Comparison of ENCODE assay signal across 18 cellular contexts in genomic region chr13:43196750-43197149, GRCh38.
A peak's percentile ranks its signal among the peaks of the same experiment; 100 is the strongest.
DNase-seq lines count a peak whose midpoint lies in the region; TF ChIP-seq lines count a peak whose summit lies in the region.
"Had no signal": no experiment of that assay in that cellular context is flagged by ENCODE, and none has a peak within 500 bp of the region (broad histone marks: within the 10 kb centered on the region; RNA-seq: fewer than 3 reads in every experiment).

No MANE protein-coding gene starts in this region.

- no peak overlapping the region for H3K23ac ChIP-seq in mesenchymal stem cell (ENCODE audit: low read length in 2 of 2)

- in situ Hi-C loops in G401 (cut with HindIII; ENCODE audit: low sequenced_read_pairs), result no loop called here

- H3K79me1 ChIP-seq in mesenchymal stem cell (replicated peaks; ENCODE audit: low read length, poor library complexity, severe bottlenecking), result no peaks in the 10 kb centered on the region

- H3K36me3 Mint-ChIP-seq in Caco-2 (ENCODE audit: insufficient read depth, unreplicated experiment), result peaks cover 6% of the 10 kb centered on the region
- H3K36me3 Mint-ChIP-seq: CD4-positive, CD25-positive, alpha-beta regulatory T cell had no signal

- TF ChIP-seq POLR2A in esophagus squamous epithelium (IDR thresholded peaks at IDR 0.05), result no peak

- no TSS peak for BruUV-seq in Caco-2 (replicated peaks; lab: Mats Ljungman, UMichigan)

- DNase-seq in NCI-H1694 treated with DMSO at 0.1 percent for 48 hours (lab: John Stamatoyannopoulos, UW), result peak; percentile 67
- DNase-seq in NCI-H1694 (lab: John Stamatoyannopoulos, UW), result no peak
- peak; percentile 42 for DNase-seq in G401 (ENCODE audit: low spot score)
- DNase-seq in amniotic epithelial cell (ENCODE audit: low read depth), result peak; percentile 81
- DNase-seq in mesenchymal stem cell, result peak; percentile 11
- DNase-seq in esophagus squamous epithelium (lab: John Stamatoyannopoulos, UW), result no peak
- DNase-seq in dermis blood vessel endothelial cell, result no peak
- DNase-seq in Caco-2, result no peak
- DNase-seq: 8988T; Calu3; CD4-positive, CD25-positive, alpha-beta regulatory T cell; DMS153; DMS79 treated with DMSO at 0.1 percent for 48 hours; EL; GDM1 had no signal

- no peaks in the 10 kb centered on the region for H3K9me3 Mint-ChIP-seq in Caco-2 (ENCODE audit: unreplicated experiment)

- H3K36me3 ChIP-seq in mesenchymal stem cell (ENCODE audit: control insufficient read depth in 1 of 2, insufficient read depth in 2 of 2, low read depth in 1 of 2, low read length in 2 of 2) (no peaks in the 10 kb centered on the region), esophagus squamous epithelium (no peaks in the 10 kb centered on the region), Caco-2 (ENCODE audit: control insufficient read depth, insufficient read depth, low read length) (no peaks in the 10 kb centered on the region)
- H3K36me3 ChIP-seq: BLaER1 treated with 17β-estradiol and CSF1 and Interleukin-3, amounts not matched to agents 10 nM and 100 nM had no signal

- no peak overlapping the region for H2BK12ac ChIP-seq in mesenchymal stem cell (ENCODE audit: low read length in 2 of 2)

- POLR2A ChIA-PET in Caco-2 (lab: Charles Lee), result no interaction called here

- H3K27me3 ChIP-seq in mesenchymal stem cell (ENCODE audit: control insufficient read depth in 1 of 2, insufficient read depth in 1 of 2, low read length in 2 of 2), result no peaks in the 10 kb centered on the region
- no peaks in the 10 kb centered on the region for H3K27me3 ChIP-seq in esophagus squamous epithelium
- H3K27me3 ChIP-seq in Caco-2 (replicated peaks; ENCODE audit: control insufficient read depth, insufficient read depth, low read length), result no peaks in the 10 kb centered on the region
- H3K27me3 ChIP-seq: BLaER1 treated with 17β-estradiol and CSF1 and Interleukin-3, amounts not matched to agents 10 nM and 100 nM had no signal

- H3K27me3 Mint-ChIP-seq in Caco-2 (ENCODE audit: insufficient read depth, unreplicated experiment), result no peaks in the 10 kb centered on the region

- H4K91ac ChIP-seq in mesenchymal stem cell (ENCODE audit: low read length), result no peak overlapping the region

- no peak overlapping the region for H2BK120ac ChIP-seq in mesenchymal stem cell (ENCODE audit: low read depth, low read length)

- H3K4me2 ChIP-seq in mesenchymal stem cell (ENCODE audit: low read length, poor library complexity, severe bottlenecking), result no peak overlapping the region
- H3K4me2 ChIP-seq: BLaER1 treated with 17β-estradiol and CSF1 and Interleukin-3, amounts not matched to agents 10 nM and 100 nM had no signal

- intact Hi-C loops in esophagus squamous epithelium (cut with DNase I), result no loop called here
- intact Hi-C loops in Caco-2 (cut with micrococcal nuclease; ENCODE audit: unreplicated experiment), result loop anchor here (5.0 kb wide), 1 partner anchor 321 kb away; no protein-coding TSS in a partner anchor

- no peak overlapping the region for H3K4ac ChIP-seq in mesenchymal stem cell (ENCODE audit: low read depth in 1 of 2, low read length in 2 of 2)

- no peak overlapping the region for H3K4me3 Mint-ChIP-seq in Caco-2 (ENCODE audit: unreplicated experiment)
- H3K4me3 Mint-ChIP-seq: CD4-positive, CD25-positive, alpha-beta regulatory T cell had no signal

- TF ChIP-seq CTCF in esophagus squamous epithelium (IDR thresholded peaks at IDR 0.05) (no peak), Caco-2 (IDR thresholded peaks at IDR 0.05; ENCODE audit: insufficient read depth in 1 of 2, low read depth in 1 of 2, low read length in 1 of 2, severe bottlenecking in 1 of 2, unreplicated experiment in 1 of 2) (no peak)

- H3K27ac ChIP-seq in mesenchymal stem cell (ENCODE audit: low read length, poor library complexity, severe bottlenecking), result no peak overlapping the region
- no peak overlapping the region for H3K27ac ChIP-seq in esophagus squamous epithelium
- H3K27ac ChIP-seq: BLaER1 treated with 17β-estradiol and CSF1 and Interleukin-3, amounts not matched to agents 10 nM and 100 nM; GM23248; HL-60 had no signal

- no peak overlapping the region for H3K18ac ChIP-seq in mesenchymal stem cell (ENCODE audit: low read depth in 1 of 2, low read length in 2 of 2)

- H3K27ac Mint-ChIP-seq in Caco-2 (ENCODE audit: unreplicated experiment), result no peak overlapping the region

- no peaks in the 10 kb centered on the region for H3K4me1 ChIP-seq in mesenchymal stem cell (ENCODE audit: control insufficient read depth, insufficient read depth, low read depth, low read length)
- no peaks in the 10 kb centered on the region for H3K4me1 ChIP-seq in esophagus squamous epithelium
- peaks cover 39% of the 10 kb centered on the region for H3K4me1 ChIP-seq in Caco-2
- H3K4me1 ChIP-seq: BLaER1 treated with 17β-estradiol and CSF1 and Interleukin-3, amounts not matched to agents 10 nM and 100 nM had no signal

- no peak overlapping the region for H2BK5ac ChIP-seq in mesenchymal stem cell (ENCODE audit: low read depth, low read length, poor library complexity, severe bottlenecking)

- no CpG with 5 or more reads among the region's 2 CpGs for WGBS in mesenchymal stem cell
- 76 to 100% methylated on average over 2 of the region's 2 CpGs for WGBS in esophagus squamous epithelium, 2 donors

- no peak overlapping the region for H4K8ac ChIP-seq in mesenchymal stem cell (ENCODE audit: low read length)

- H3K9ac ChIP-seq in mesenchymal stem cell (ENCODE audit: low read length), result peak overlapping the region; percentile 50
- H3K9ac ChIP-seq: BLaER1 treated with 17β-estradiol and CSF1 and Interleukin-3, amounts not matched to agents 10 nM and 100 nM; GM23248 had no signal

- no peak overlapping the region for H2AFZ ChIP-seq in mesenchymal stem cell (ENCODE audit: low read depth, low read length)

- CTCF ChIA-PET in Caco-2 (lab: Charles Lee), result no interaction called here

- peaks cover 2% of the 10 kb centered on the region for H3K9me3 ChIP-seq in mesenchymal stem cell (ENCODE audit: control insufficient read depth, low read length)
- no peaks in the 10 kb centered on the region for H3K9me3 ChIP-seq in esophagus squamous epithelium
- no peaks in the 10 kb centered on the region for H3K9me3 ChIP-seq in Caco-2

- no peak overlapping the region for H3K14ac ChIP-seq in mesenchymal stem cell (ENCODE audit: low read length in 2 of 2)

- H3K4me3 ChIP-seq in mesenchymal stem cell (ENCODE audit: insufficient read depth in 1 of 2, low read depth in 1 of 2, low read length in 2 of 2) (peak overlapping the region in 1 of 2 experiments; percentile 38), esophagus squamous epithelium (no peak overlapping the region), Caco-2 (ENCODE audit: low read depth, low read length) (no peak overlapping the region)
- H3K4me3 ChIP-seq: BLaER1 treated with 17β-estradiol and CSF1 and Interleukin-3, amounts not matched to agents 10 nM and 100 nM; GM23248 had no signal

- peaks cover 20% of the 10 kb centered on the region for H3K4me1 Mint-ChIP-seq in Caco-2 (ENCODE audit: low read depth, unreplicated experiment)
- H3K4me1 Mint-ChIP-seq: CD4-positive, CD25-positive, alpha-beta regulatory T cell had no signal

- no peak overlapping the region for H2AK5ac ChIP-seq in mesenchymal stem cell (ENCODE audit: low read length, severe bottlenecking)

- no peak overlapping the region for H2BK15ac ChIP-seq in mesenchymal stem cell (ENCODE audit: low read depth, poor library complexity, severe bottlenecking)

Comparison
In these comparisons a context has a peak if more than half of its experiments do, and no peak if none do; other contexts are left out.
1. DNase-seq: peak in NCI-H1694 treated with DMSO at 0.1 percent for 48 hours (single experiment), G401 (single experiment), amniotic epithelial cell (single experiment) and mesenchymal stem cell (single experiment); none in NCI-H1694 (single experiment), esophagus squamous epithelium (single experiment), dermis blood vessel endothelial cell (single experiment) and Caco-2 (0 of 2).